ENCODE assay signal across 15 cellular contexts in the genomic region with DNA sequence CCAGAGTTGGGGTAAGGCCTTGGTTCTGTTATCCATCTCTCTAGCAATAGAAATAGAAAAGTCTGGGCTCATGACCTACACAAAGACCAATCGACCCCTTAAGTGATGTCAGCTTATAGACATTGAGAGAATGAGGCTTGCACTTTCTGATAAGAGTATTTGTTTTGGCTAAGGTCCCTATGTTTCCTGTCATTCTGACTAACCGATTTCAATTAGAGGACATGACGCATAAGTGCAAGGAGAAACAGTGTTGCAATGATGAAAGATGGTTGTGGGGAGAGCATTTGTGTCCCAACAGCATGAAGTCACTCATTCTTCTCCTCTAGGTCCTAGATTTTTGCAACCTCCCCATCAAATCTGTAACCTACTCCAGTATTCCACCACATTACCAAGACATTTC.
A peak's percentile ranks its signal among the peaks of the same experiment; 100 is the strongest.
DNase-seq lines count a peak whose midpoint lies in the region; ATAC-seq, FAIRE-seq and TF ChIP-seq lines count a peak whose summit lies in the region.
"Had no signal": no experiment of that assay in that cellular context is flagged by ENCODE, and none has a peak within 500 bp of the region (broad histone marks: within the 10 kb centered on the region; RNA-seq: fewer than 3 reads in every experiment).

No MANE protein-coding gene starts in this region.

- peaks cover 3% of the 10 kb centered on the region for H3K27me3 ChIP-seq in bronchial epithelial cell (ENCODE audit: control insufficient read depth, insufficient read depth, low read length)
- no peaks in the 10 kb centered on the region for H3K27me3 ChIP-seq in right lobe of liver

- H3K4me1 ChIP-seq in right lobe of liver: no peaks in the 10 kb centered on the region

- POLR2A ChIA-PET in activated CD4-positive, alpha-beta T cell treated with anti-CD3 and anti-CD28 coated beads, Interleukin-2, amount 10 ng/mL, durations not matched to agents 7 days and 5 days (lab: Charles Lee): no interaction called here

- no peak overlapping the region for H3K4me3 Mint-ChIP-seq in activated CD4-positive, alpha-beta T cell treated with anti-CD3 and anti-CD28 coated beads, Interleukin-2, amount 10 ng/mL, durations not matched to agents 7 days and 5 days
- H3K4me3 Mint-ChIP-seq: activated naive CD8-positive, alpha-beta T cell treated with anti-CD3 and anti-CD28 coated beads for 36 hours; T-helper 1 cell treated with Interleukin-12 subunit alpha and Interleukin-12 subunit beta and Interleukin-4 antibody, amounts not matched to agents 30 μg/mL and 1 μg/mL, for 36 hours had no signal

- no peaks in the 10 kb centered on the region for H3K27me3 Mint-ChIP-seq in activated CD4-positive, alpha-beta T cell treated with anti-CD3 and anti-CD28 coated beads, Interleukin-2, amount 10 ng/mL, durations not matched to agents 7 days and 5 days
- H3K27me3 Mint-ChIP-seq: activated naive CD8-positive, alpha-beta T cell treated with anti-CD3 and anti-CD28 coated beads for 36 hours had no signal

- no peak for TF ChIP-seq CTCF in AG09319 (IDR thresholded peaks at IDR 0.05; ENCODE audit: low read depth, low read length)
- no peak for TF ChIP-seq CTCF in bronchial epithelial cell (IDR thresholded peaks at IDR 0.05; ENCODE audit: insufficient read depth, low read length, severe bottlenecking)
- no peak for TF ChIP-seq CTCF in right lobe of liver (IDR thresholded peaks at IDR 0.05)

- WGBS in right lobe of liver (ENCODE audit: insufficient coverage, low coverage, low lambda C conversion rate, missing lambda C conversion rate): 5% methylated on average over 3 of the region's 3 CpGs

- TF ChIP-seq POLR2A in right lobe of liver (IDR thresholded peaks at IDR 0.05): no peak

- peak; percentile 30 to 88 (median 55) for ATAC-seq in right lobe of liver

- no peak overlapping the region for H3K27ac Mint-ChIP-seq in activated CD4-positive, alpha-beta T cell treated with anti-CD3 and anti-CD28 coated beads, Interleukin-2, amount 10 ng/mL, durations not matched to agents 7 days and 5 days
- H3K27ac Mint-ChIP-seq: activated naive CD8-positive, alpha-beta T cell treated with anti-CD3 and anti-CD28 coated beads for 36 hours; T-helper 1 cell treated with Interleukin-12 subunit alpha and Interleukin-12 subunit beta and Interleukin-4 antibody, amounts not matched to agents 30 μg/mL and 1 μg/mL, for 36 hours had no signal

- H3K9me3 ChIP-seq in right lobe of liver: no peaks in the 10 kb centered on the region

- CTCF ChIA-PET in activated CD4-positive, alpha-beta T cell treated with anti-CD3 and anti-CD28 coated beads, Interleukin-2, amount 10 ng/mL, durations not matched to agents 7 days and 5 days (lab: Charles Lee): no interaction called here

- no peaks in the 10 kb centered on the region for H3K9me3 Mint-ChIP-seq in activated CD4-positive, alpha-beta T cell treated with anti-CD3 and anti-CD28 coated beads, Interleukin-2, amount 10 ng/mL, durations not matched to agents 7 days and 5 days
- H3K9me3 Mint-ChIP-seq: T-helper 1 cell treated with Interleukin-12 subunit alpha and Interleukin-12 subunit beta and Interleukin-4 antibody, amounts not matched to agents 30 μg/mL and 1 μg/mL, for 36 hours had no signal

- H3K4me1 Mint-ChIP-seq in activated CD4-positive, alpha-beta T cell treated with anti-CD3 and anti-CD28 coated beads, Interleukin-2, amount 10 ng/mL, durations not matched to agents 7 days and 5 days: no peaks in the 10 kb centered on the region
- H3K4me1 Mint-ChIP-seq: activated naive CD8-positive, alpha-beta T cell treated with anti-CD3 and anti-CD28 coated beads for 36 hours had no signal

- intact Hi-C loops in right lobe of liver (cut with DNase I): no loop called here

- FAIRE-seq in bronchial epithelial cell (lab: Jason Lieb, UNC): no peak
- FAIRE-seq: islet of Langerhans had no signal

- H3K36me3 ChIP-seq in bronchial epithelial cell (ENCODE audit: control insufficient read depth, insufficient read depth, low read length): no peaks in the 10 kb centered on the region
- no peaks in the 10 kb centered on the region for H3K36me3 ChIP-seq in right lobe of liver

- H3K27ac ChIP-seq in right lobe of liver: no peak overlapping the region

- DNase-seq in AG09319 (ENCODE audit: extremely low read depth, low read depth) (peak; percentile 24), LHCN-M2 (ENCODE audit: low read depth) (peak; percentile 42), bronchial epithelial cell (ENCODE audit: low read depth) (peak; percentile 95), right lobe of liver (no peak), inferior parietal cortex (ENCODE audit: extremely low spot score) (no peak), NCI-H524 (lab: John Stamatoyannopoulos, UW) (no peak), NCI-H526 treated with DMSO at 0.1 percent for 48 hours (lab: John Stamatoyannopoulos, UW) (no peak)
- DNase-seq in activated CD4-positive, alpha-beta T cell treated with anti-CD3 and anti-CD28 coated beads, Interleukin-2, amount 10 ng/mL, durations not matched to agents 7 days and 5 days: no peak
- DNase-seq: activated naive CD8-positive, alpha-beta T cell treated with anti-CD3 and anti-CD28 coated beads for 36 hours; NCI-H1105 treated with DMSO at 0.1 percent for 48 hours; NK-92 treated with Interleukin-12 subunit alpha and Interleukin-12 subunit beta, amount 100 ng/mL, for 24 hours; occipital lobe; stimulated activated CD4-positive, alpha-beta T cell treated with anti-CD3 and anti-CD28 coated beads, Interleukin-4, amount 100 ng/mL, for 1 hour had no signal

- H3K36me3 Mint-ChIP-seq in activated CD4-positive, alpha-beta T cell treated with anti-CD3 and anti-CD28 coated beads, Interleukin-2, amount 10 ng/mL, durations not matched to agents 7 days and 5 days (ENCODE audit: low read depth): no peaks in the 10 kb centered on the region
- H3K36me3 Mint-ChIP-seq: activated naive CD8-positive, alpha-beta T cell treated with anti-CD3 and anti-CD28 coated beads for 36 hours had no signal

- H3K4me3 ChIP-seq in bronchial epithelial cell (ENCODE audit: low read depth, low read length): no peak overlapping the region
- H3K4me3 ChIP-seq in right lobe of liver: no peak overlapping the region

Comparison
In these comparisons a context has a peak if more than half of its experiments do, and no peak if none do; other contexts are left out.
1. DNase-seq: peak in AG09319 (single experiment), LHCN-M2 (single experiment) and bronchial epithelial cell (single experiment); none in right lobe of liver (0 of 3), inferior parietal cortex (single experiment), NCI-H524 (0 of 2), NCI-H526 treated with DMSO at 0.1 percent for 48 hours (single experiment) and activated CD4-positive, alpha-beta T cell treated with anti-CD3 and anti-CD28 coated beads, Interleukin-2, amount 10 ng/mL, durations not matched to agents 7 days and 5 days (single experiment).